ENCODE assay signal across 8 cellular contexts in the genomic region with DNA sequence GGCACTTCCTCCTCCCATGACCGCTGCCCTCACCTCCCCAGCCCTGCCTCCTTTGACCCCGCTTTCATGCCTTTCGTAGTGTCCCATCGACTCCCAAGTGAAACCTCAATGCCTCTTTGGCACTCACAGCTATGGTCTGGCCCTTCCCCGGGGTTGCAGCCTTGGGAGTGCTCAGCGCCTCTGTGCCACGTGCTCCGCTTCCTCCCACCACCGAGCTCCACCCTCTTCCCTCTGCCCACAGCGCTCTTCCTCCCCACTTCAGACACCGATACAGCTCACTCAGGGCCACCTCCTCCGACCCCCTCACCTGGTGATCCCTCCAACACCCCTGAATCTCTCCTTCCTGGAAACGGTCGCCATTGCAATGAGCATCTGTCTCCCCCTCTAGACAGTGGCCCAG. TPM values are rescaled to one million over a fixed set of nuclear protein-coding genes. Genes with fewer than 3 reads are reported as not detected.
DNase-seq lines count a peak whose midpoint lies in the region; ATAC-seq and TF ChIP-seq lines count a peak whose summit lies in the region.

No MANE protein-coding gene starts in this region.

- no peak overlapping the region for H2AFZ ChIP-seq in DND-41 (ENCODE audit: low read depth, low read length)

- no peak overlapping the region for H3K4me3 ChIP-seq in DND-41 (ENCODE audit: low read depth in 1 of 2, low read length in 2 of 2)
- peak overlapping the region in 4 of 10 donors; percentile 2 to 15 (median 10) for H3K4me3 ChIP-seq in heart right ventricle

- no peaks in the 10 kb centered on the region for H3K79me2 ChIP-seq in DND-41 (ENCODE audit: insufficient read depth, low read length)

- H3K9ac ChIP-seq in DND-41 (ENCODE audit: low read depth, low read length) = no peak overlapping the region

- H3K36me3 ChIP-seq in DND-41 (ENCODE audit: insufficient read depth, low read length) = no peaks in the 10 kb centered on the region
- no peaks in the 10 kb centered on the region for H3K36me3 ChIP-seq in heart right ventricle

- H3K27me3 ChIP-seq in DND-41 (ENCODE audit: insufficient read depth, low read length, poor library complexity) = peaks cover 9% of the 10 kb centered on the region
- H3K27me3 ChIP-seq in heart right ventricle = no peaks in the 10 kb centered on the region

- H3K27ac ChIP-seq in DND-41 (ENCODE audit: low read length) (no peak overlapping the region), heart right ventricle (peak overlapping the region in 8 of 10 donors; percentile 32 to 86 (median 74))

- ATAC-seq in DND-41 (ENCODE audit: insufficient read depth, low read depth) (peak; percentile 74), heart right ventricle (peak; percentile 37 to 68 (median 56)), GM21367 (IDR thresholded peaks at IDR 0.05; ENCODE audit: unreplicated experiment) (no peak)

- intact Hi-C loops in heart right ventricle (cut with DNase I) = loop anchor here in 1 of 10 donors (2.0 kb wide), 1 partner anchor 143 kb away; no protein-coding TSS in a partner anchor

- no peak overlapping the region for H3K4me2 ChIP-seq in DND-41 (ENCODE audit: insufficient read depth, low read length)

- no peaks in the 10 kb centered on the region for H4K20me1 ChIP-seq in DND-41 (ENCODE audit: insufficient read depth, low read length)

- TF ChIP-seq CTCF in DND-41 (IDR thresholded peaks at IDR 0.05; ENCODE audit: borderline replicate concordance, extremely low read depth, low read length, poor library complexity, severe bottlenecking) = no peak
- TF ChIP-seq CTCF in heart right ventricle (IDR thresholded peaks at IDR 0.05) = no peak

- DNase-seq in DND-41 = peak; percentile 19
- DNase-seq in activated T-cell treated with anti-CD3 and anti-CD28 coated beads for 1 hour (ENCODE audit: low read depth) = peak; percentile 45
- DNase-seq in heart right ventricle = peak; percentile 61 to 64
- peak; percentile 59 for DNase-seq in stimulated activated CD4-positive, alpha-beta T cell treated with anti-CD3 and anti-CD28 coated beads, Interleukin-4, amount 100 ng/mL, for 1 hour
- DNase-seq in NCI-H510A (lab: John Stamatoyannopoulos, UW) = no peak
- no peak for DNase-seq in SHP77 (lab: John Stamatoyannopoulos, UW)
- no peak for DNase-seq in NCI-H2196 (lab: John Stamatoyannopoulos, UW; ENCODE audit: unreplicated experiment)

- H3K9me3 ChIP-seq in DND-41 (ENCODE audit: insufficient read depth, low read length, severe bottlenecking) (no peaks in the 10 kb centered on the region), heart right ventricle (no peaks in the 10 kb centered on the region)

- H3K4me1 ChIP-seq in DND-41 (ENCODE audit: insufficient read depth, low read length) (0 out of 2 replicates have a peak, but pooled peaks cover 5% of the 10 kb centered on the region), heart right ventricle (peaks cover 35 to 69% (median 57%) of the 10 kb centered on the region in 9 donors)

- WGBS in heart right ventricle, 2 donors = 52 to 59% methylated on average over 14 of the region's 14 CpGs

RNA-seq across cellular contexts. Expression of a gene that starts 16.6 kb away (rescaled TPM):
- total RNA-seq in heart right ventricle = not detected
- under 1 TPM in 1 of 2 donors, not detected in 1; 0.20 TPM for polyA plus RNA-seq in heart right ventricle

Comparison
In these comparisons a context has a peak if more than half of its experiments do, and no peak if none do; other contexts are left out.
1. DNase-seq: peak in DND-41 (single experiment), activated T-cell treated with anti-CD3 and anti-CD28 coated beads for 1 hour (single experiment), heart right ventricle (2 of 2) and stimulated activated CD4-positive, alpha-beta T cell treated with anti-CD3 and anti-CD28 coated beads, Interleukin-4, amount 100 ng/mL, for 1 hour (single experiment); none in NCI-H510A (single experiment), SHP77 (0 of 2) and NCI-H2196 (single experiment).